ENCODE assay signal across 22 cellular contexts in the genomic region with DNA sequence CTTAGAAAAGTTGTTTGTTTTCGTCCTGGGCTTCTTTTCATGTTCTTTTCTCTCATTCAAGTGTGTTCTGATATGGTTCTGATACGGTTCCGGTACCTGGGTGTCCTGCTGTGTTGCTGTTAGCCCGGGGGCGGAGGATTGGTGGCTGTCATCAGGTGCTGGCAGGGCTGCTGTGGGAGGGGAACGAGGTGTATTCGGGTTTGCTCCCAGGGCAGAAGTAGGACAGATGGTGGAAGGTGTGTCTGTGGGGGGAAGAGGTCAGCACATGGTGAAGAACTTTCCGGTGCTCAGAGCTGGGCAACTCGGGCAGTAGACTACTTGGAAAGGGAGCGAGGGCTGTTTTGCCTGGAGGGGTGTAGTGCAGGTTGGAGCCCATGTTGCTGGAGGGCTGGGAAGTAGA. TPM values are rescaled to one million over a fixed set of nuclear protein-coding genes. Genes with fewer than 3 reads are reported as not detected.
DNase-seq lines count a peak whose midpoint lies in the region; ATAC-seq, FAIRE-seq and TF ChIP-seq lines count a peak whose summit lies in the region.
"Had no signal": no experiment of that assay in that cellular context is flagged by ENCODE, and none has a peak within 500 bp of the region (broad histone marks: within the 10 kb centered on the region; RNA-seq: fewer than 3 reads in every experiment).

No MANE protein-coding gene starts in this region.

- POLR2A ChIA-PET in K562 (lab: Yijun Ruan, JAX) = no interaction called here

- H3K4me2 ChIP-seq in GM23338 (no peak overlapping the region), K562 (ENCODE audit: insufficient read depth, low read length) (peak overlapping the region; percentile 37)

- H3K4me3 Mint-ChIP-seq in CD14-positive monocyte (no peak overlapping the region), GM23338 (no peak overlapping the region), nephron (peak overlapping the region in 1 of 3 experiments; percentile 50)
- H3K4me3 Mint-ChIP-seq: activated CD8-positive, alpha-beta T cell treated with anti-CD3 and anti-CD28 coated beads for 36 hours; activated naive CD4-positive, alpha-beta T cell treated with anti-CD3 and anti-CD28 coated beads, Interleukin-2, amount 50 U/mL, for 24 hours; activated T-cell treated with anti-CD3 and anti-CD28 coated beads, Interleukin-2, amount 50 U/mL, for 4 hours; stimulated activated naive CD8-positive, alpha-beta T cell treated with anti-CD3 and anti-CD28 coated beads, Interleukin-15, amount 100 ng/mL, for 72 hours had no signal

- H3K4me3 ChIP-seq in GM23338 = no peak overlapping the region
- H3K4me3 ChIP-seq in K562 = no peak overlapping the region
- no peak overlapping the region for H3K4me3 ChIP-seq in right atrium auricular region
- H3K4me3 ChIP-seq: colonic mucosa, upper lobe of right lung had no signal

- H3K27ac Mint-ChIP-seq in CD14-positive monocyte (peak overlapping the region in 5 of 7 donors; percentile 2 to 69 (median 31)), GM23338 (0 out of 2 replicates have a peak overlapping the region, but pooled peaks have one; percentile 14), nephron (peak overlapping the region; percentile 53 to 92 (median 68))
- H3K27ac Mint-ChIP-seq: activated CD8-positive, alpha-beta T cell treated with anti-CD3 and anti-CD28 coated beads for 36 hours; activated naive CD4-positive, alpha-beta T cell treated with anti-CD3 and anti-CD28 coated beads, Interleukin-2, amount 50 U/mL, for 24 hours; stimulated activated naive CD8-positive, alpha-beta T cell treated with anti-CD3 and anti-CD28 coated beads, Interleukin-15, amount 100 ng/mL, for 72 hours had no signal

- peak overlapping the region; percentile 25 to 84; a peak in 3 of 4 replicates for H3K9ac ChIP-seq in K562 (ENCODE audit: insufficient read depth in 1 of 2, low read depth in 2 of 2, low read length in 2 of 2)

- H3K9me3 ChIP-seq in K562 (replicated peaks; ENCODE audit: control insufficient read depth, insufficient read depth, low read depth, low read length) (no peaks in the 10 kb centered on the region), right atrium auricular region (no peaks in the 10 kb centered on the region)
- H3K9me3 ChIP-seq: colonic mucosa, neutrophil, upper lobe of right lung had no signal

- no peaks in the 10 kb centered on the region for H4K20me1 ChIP-seq in GM23338 (replicated peaks; ENCODE audit: insufficient read depth)
- H4K20me1 ChIP-seq in K562 (replicated peaks; ENCODE audit: control insufficient read depth, insufficient read depth, low read length) = no peaks in the 10 kb centered on the region

- no peak for DNase-seq in CD14-positive monocyte (ENCODE audit: low spot score)
- no peak for DNase-seq in GM23338 (ENCODE audit: low spot score)
- peak in 1 of 4 experiments; percentile 27 for DNase-seq in K562 (ENCODE audit: extremely low read depth in 1 of 4, low spot score in 3 of 4)
- no peak for DNase-seq in dedifferentiated amniotic fluid mesenchymal stem cell (ENCODE audit: extremely low spot score)
- DNase-seq in HT-29 (ENCODE audit: low spot score) = no peak
- no peak for DNase-seq in right atrium auricular region (ENCODE audit: low spot score)
- DNase-seq: activated CD8-positive, alpha-beta T cell treated with anti-CD3 and anti-CD28 coated beads for 36 hours; activated T-cell treated with anti-CD3 and anti-CD28 coated beads, Interleukin-2, amount 50 U/mL, for 4 hours; colonic mucosa; foreskin fibroblast; HCEC 1CT; hypothalamus; kidney; NCI-H1092 treated with DMSO at 0.1 percent for 48 hours; right cardiac atrium; RPMI8226; stimulated activated naive CD8-positive, alpha-beta T cell treated with anti-CD3 and anti-CD28 coated beads, Interleukin-15, amount 100 ng/mL, for 72 hours; upper lobe of right lung had no signal

- TF ChIP-seq POLR2A in K562 (conservative IDR thresholded peaks at IDR 0.05) = no peak

- H3K27ac ChIP-seq in GM23338 (ENCODE audit: low read depth) (no peak overlapping the region), K562 (ENCODE audit: extremely low read depth, low read depth, low read length) (peak overlapping the region; percentile 33; the same call in 2 of the 3 replicates), right atrium auricular region (no peak overlapping the region)
- H3K27ac ChIP-seq: colonic mucosa, neutrophil, upper lobe of right lung, VCaP had no signal

- in situ Hi-C loops in K562 (cut with MboI) = no loop called here

- intact Hi-C loops in CD14-positive monocyte (cut with micrococcal nuclease) = no loop called here
- intact Hi-C loops in K562 (cut with micrococcal nuclease) = no loop called here

- H3K9me1 ChIP-seq in K562 (ENCODE audit: control insufficient read depth, insufficient read depth, low read length) = no peaks in the 10 kb centered on the region

- ATAC-seq in GM23338 (no peak; the same call in 2 of the 3 replicates), K562 (peak; percentile 51)
- ATAC-seq: activated CD8-positive, alpha-beta T cell treated with anti-CD3 and anti-CD28 coated beads for 36 hours; activated T-cell treated with anti-CD3 and anti-CD28 coated beads, Interleukin-2, amount 50 U/mL, for 4 hours; right cardiac atrium; stimulated activated naive CD8-positive, alpha-beta T cell treated with anti-CD3 and anti-CD28 coated beads, Interleukin-15, amount 100 ng/mL, for 72 hours; upper lobe of right lung had no signal

- H3K27me3 ChIP-seq in GM23338 (ENCODE audit: insufficient read depth) (no peaks in the 10 kb centered on the region), K562 (ENCODE audit: control insufficient read depth in 2 of 2, insufficient read depth in 2 of 2, low read length in 2 of 2) (no peaks in the 10 kb centered on the region), right atrium auricular region (no peaks in the 10 kb centered on the region)
- H3K27me3 ChIP-seq: colonic mucosa, neutrophil, upper lobe of right lung had no signal

- TF ChIP-seq EP300 in K562 (IDR thresholded peaks at IDR 0.05; ENCODE audit: low read length) = no peak

- no peak overlapping the region for H2AFZ ChIP-seq in GM23338
- peak overlapping the region; percentile 78 for H2AFZ ChIP-seq in K562 (ENCODE audit: low read depth, low read length)

- H3K36me3 ChIP-seq in GM23338 (ENCODE audit: insufficient read depth) (no peaks in the 10 kb centered on the region), K562 (ENCODE audit: control insufficient read depth, insufficient read depth, low read length) (no peaks in the 10 kb centered on the region), right atrium auricular region (no peaks in the 10 kb centered on the region)
- H3K36me3 ChIP-seq: colonic mucosa, neutrophil, upper lobe of right lung had no signal

- peaks cover 26% of the 10 kb centered on the region for H3K4me1 ChIP-seq in GM23338 (ENCODE audit: insufficient read depth)
- H3K4me1 ChIP-seq in K562 (replicated peaks in 1 of 2; ENCODE audit: control insufficient read depth in 2 of 2, insufficient read depth in 2 of 2, low read length in 2 of 2) = peaks cover 22 to 24% of the 10 kb centered on the region in 2 experiments
- H3K4me1 ChIP-seq in right atrium auricular region = peaks cover 0 to 4% of the 10 kb centered on the region in 2 donors

- peaks cover 41 to 45% of the 10 kb centered on the region in 2 donors for H3K36me3 Mint-ChIP-seq in CD14-positive monocyte
- no peaks in the 10 kb centered on the region for H3K36me3 Mint-ChIP-seq in GM23338 (ENCODE audit: low read depth)
- peaks cover 4% of the 10 kb centered on the region for H3K36me3 Mint-ChIP-seq in nephron (ENCODE audit: low read depth)

- peaks cover 23% of the 10 kb centered on the region for H3K4me1 Mint-ChIP-seq in CD14-positive monocyte
- peaks cover 34% of the 10 kb centered on the region for H3K4me1 Mint-ChIP-seq in GM23338
- H3K4me1 Mint-ChIP-seq in nephron = peaks cover 64% of the 10 kb centered on the region

- H3K9me3 Mint-ChIP-seq in CD14-positive monocyte (peaks cover 0 to 2% (median 0%) of the 10 kb centered on the region in 7 donors), GM23338 (no peaks in the 10 kb centered on the region), nephron (no peaks in the 10 kb centered on the region)
- H3K9me3 Mint-ChIP-seq: activated CD8-positive, alpha-beta T cell treated with anti-CD3 and anti-CD28 coated beads for 36 hours; activated naive CD4-positive, alpha-beta T cell treated with anti-CD3 and anti-CD28 coated beads, Interleukin-2, amount 50 U/mL, for 24 hours; activated T-cell treated with anti-CD3 and anti-CD28 coated beads, Interleukin-2, amount 50 U/mL, for 4 hours; stimulated activated naive CD8-positive, alpha-beta T cell treated with anti-CD3 and anti-CD28 coated beads, Interleukin-15, amount 100 ng/mL, for 72 hours had no signal

- CTCF ChIA-PET in K562 (lab: Yijun Ruan, JAX; ENCODE audit: low intra/inter-chr PET ratio) = no interaction called here

- H3K79me2 ChIP-seq in GM23338 (replicated peaks; ENCODE audit: insufficient read depth) (peaks cover 19% of the 10 kb centered on the region), K562 (ENCODE audit: control insufficient read depth, insufficient read depth, low read length) (peaks cover 2% of the 10 kb centered on the region; the same call in 1 of the 3 replicates)

- TF ChIP-seq CTCF in CD14-positive monocyte (IDR thresholded peaks at IDR 0.05) (no peak), GM23338 (conservative IDR thresholded peaks at IDR 0.05; ENCODE audit: low read depth in 2 of 2) (no peak), K562 (IDR thresholded peaks at IDR 0.05 in 2 of 3, conservative IDR thresholded peaks at IDR 0.05 in 1 of 3; ENCODE audit: insufficient read depth in 2 of 3, low read depth in 1 of 3, low read length in 3 of 3) (no peak), nephron (IDR thresholded peaks at IDR 0.05; ENCODE audit: unreplicated experiment in 3 of 3) (no peak), right atrium auricular region (IDR thresholded peaks at IDR 0.05) (no peak)

- no peak for FAIRE-seq in K562 (lab: Jason Lieb, UNC)
- FAIRE-seq: kidney had no signal

- no peaks in the 10 kb centered on the region for H3K9me2 ChIP-seq in GM23338 (ENCODE audit: insufficient read depth)

- no peak for TF ChIP-seq RAD21 in K562 (CRISPR knock-in tag; conservative IDR thresholded peaks at IDR 0.05 in 1 of 2, IDR thresholded peaks at IDR 0.05 in 1 of 2)

- no TSS peak for BruUV-seq in K562 (replicated peaks; lab: Mats Ljungman, UMichigan)

- H3K27me3 Mint-ChIP-seq in CD14-positive monocyte (ENCODE audit: low read depth in 3 of 3) (peaks cover 0 to 3% (median 2%) of the 10 kb centered on the region in 3 donors), GM23338 (ENCODE audit: insufficient read depth, low read depth, poor library complexity) (peaks cover 17% of the 10 kb centered on the region), nephron (ENCODE audit: low read depth) (no peaks in the 10 kb centered on the region)
- H3K27me3 Mint-ChIP-seq: activated CD8-positive, alpha-beta T cell treated with anti-CD3 and anti-CD28 coated beads for 36 hours; activated naive CD4-positive, alpha-beta T cell treated with anti-CD3 and anti-CD28 coated beads, Interleukin-2, amount 50 U/mL, for 24 hours; stimulated activated naive CD8-positive, alpha-beta T cell treated with anti-CD3 and anti-CD28 coated beads, Interleukin-15, amount 100 ng/mL, for 72 hours had no signal

- WGBS in K562 (ENCODE audit: insufficient coverage, low coverage, missing lambda C conversion rate) = 27% methylated on average over 10 of the region's 10 CpGs

- no peaks in the 10 kb centered on the region for H3F3A ChIP-seq in GM23338 (replicated peaks; ENCODE audit: low read depth)

RNA-seq across cellular contexts. Expression of gene WDR25, which starts 17.1 kb away (rescaled TPM):
- polyA plus RNA-seq in CD14-positive monocyte (10 to 100 TPM; 10.2 to 12.8 TPM), GM23338 (2016; fragmentation: Nextera tagmentation; extraction: Ambion mirVana) (7.8 and 8.5 TPM in 2 replicates), K562 (2011; rRNA removed) (6.3 and 7.0 TPM in 2 replicates), K562 (2014; fragmentation: Illumina TruSeq; extraction: Trizol) (7.6 and 7.7 TPM in 2 replicates), K562 (2014; fragmentation: Nextera tagmentation; extraction: Ambion mirVana) (1 to 10 TPM in 1 of 2 experiments, under 1 TPM in 1; 0.42 to 1.2 TPM), K562 (2014; rRNA removed) (7.8 and 8.9 TPM in 2 replicates)
- 13.1 and 15.9 TPM in 2 replicates for total RNA-seq in GM23338 (2014; rRNA removed; shearing (Covaris generic))
- 10.4 and 15.9 TPM in 2 replicates for total RNA-seq in K562 (2011; cell fraction: chromatin; rRNA removed; ENCODE audit: low replicate concordance)
- 11.0 and 11.7 TPM in 2 replicates for total RNA-seq in K562 (2011; cell fraction: nucleolus; rRNA removed)
- total RNA-seq in K562 (2011; cell fraction: nucleoplasm; rRNA removed) = 8.4 and 11.8 TPM in 2 replicates
- total RNA-seq in K562 (2014; rRNA removed) (11.2 TPM in 2 replicates), K562 (2014; rRNA removed; fragmentation: Illumina TruSeq; extraction: Trizol) (4.1 and 4.2 TPM in 2 replicates), K562 (2015; rRNA removed; fragmentation: Illumina TruSeq; extraction: Trizol) (6.3 and 6.7 TPM in 2 replicates), K562 (2021) (8.0 and 8.4 TPM in 2 replicates), right atrium auricular region (1 to 10 TPM; 4.4 to 4.7 TPM)
- 8.2 and 14.0 TPM in 2 replicates for polyA plus RNA-seq in K562 (2011; cell fraction: cytosol; rRNA removed)
- polyA plus RNA-seq in K562 (2011; cell fraction: nucleus; rRNA removed) = 4.9 and 5.8 TPM in 2 replicates
- 5.4 and 13.7 TPM in 2 replicates for polyA plus RNA-seq in K562 (2012)
- polyA minus RNA-seq in K562 (2011; rRNA and poly(A)+ RNA removed) = 5.4 and 6.8 TPM in 2 replicates
- 3.7 and 4.5 TPM in 2 replicates for polyA minus RNA-seq in K562 (2011; cell fraction: cytosol; rRNA and poly(A)+ RNA removed)
- 7.9 and 11.1 TPM in 2 replicates for polyA minus RNA-seq in K562 (2011; cell fraction: nucleus; rRNA and poly(A)+ RNA removed)
- 7.3 and 11.4 TPM in 2 replicates for total RNA-seq in HT-29 (2014; rRNA removed; shearing (Covaris generic))

Comparison
In these comparisons a context has a peak if more than half of its experiments do, and no peak if none do; other contexts are left out.
1. H3K27ac Mint-ChIP-seq: peak in every context shown above with its lines; median percentile 68 in nephron; 31 in CD14-positive monocyte; 14 in GM23338.